29 cellular contexts compared by ENCODE assay signal in genomic region chr12:48856379-48856778, GRCh38.
"Had no signal": no experiment of that assay in that cellular context is flagged by ENCODE, and none has a peak within 500 bp of the region (broad histone marks: within the 10 kb centered on the region; RNA-seq: fewer than 3 reads in every experiment).

No MANE protein-coding gene starts in this region.

- H3K9me3 ChIP-seq: colonic mucosa, esophagus muscularis mucosa, esophagus squamous epithelium, gastrocnemius medialis, gastroesophageal sphincter, heart left ventricle, heart right ventricle had no signal

- H2AFZ ChIP-seq: hepatocyte had no signal

- DNase-seq: colonic mucosa; cortex of kidney; dermis blood vessel endothelial cell; dorsolateral prefrontal cortex; effector CD4-positive, alpha-beta T cell; effector CD8-positive, alpha-beta T cell; effector memory CD4-positive, alpha-beta T cell; effector memory CD8-positive, alpha-beta T cell; endodermal cell; erythroblast; esophagus squamous epithelium; foreskin fibroblast; foreskin keratinocyte; foreskin melanocyte; gastrocnemius medialis; glutamatergic neuron; head of caudate nucleus; heart left ventricle; heart right ventricle had no signal

- H3K9me3 Mint-ChIP-seq: dendritic cell treated with granulocyte-macrophage colony-stimulating factor and Interleukin-4, amounts not matched to agents 40 ng/mL and 50 ng/mL, for 4 days; effector memory CD8-positive, alpha-beta T cell; endodermal cell had no signal

- H3K27me3 ChIP-seq: colonic mucosa, dorsolateral prefrontal cortex, esophagus squamous epithelium, gastrocnemius medialis, gastroesophageal sphincter, heart left ventricle, heart right ventricle, hepatocyte had no signal

- ATAC-seq: effector memory CD8-positive, alpha-beta T cell; esophagus mucosa; foreskin keratinocyte; gastrocnemius medialis; gastroesophageal sphincter; heart left ventricle; heart right ventricle had no signal

- H3K27ac Mint-ChIP-seq: dendritic cell treated with granulocyte-macrophage colony-stimulating factor and Interleukin-4, amounts not matched to agents 40 ng/mL and 50 ng/mL, for 4 days; effector memory CD8-positive, alpha-beta T cell; endodermal cell had no signal

- H3K4me3 ChIP-seq: colonic mucosa, coronary artery, dorsolateral prefrontal cortex, esophagus muscularis mucosa, esophagus squamous epithelium, gastrocnemius medialis, gastroesophageal sphincter, heart left ventricle, heart right ventricle, hepatocyte had no signal

- H3K27ac ChIP-seq: colonic mucosa, coronary artery, epithelial cell of prostate, esophagus muscularis mucosa, esophagus squamous epithelium, foreskin keratinocyte, gastrocnemius medialis, gastroesophageal sphincter, heart left ventricle, heart right ventricle, hepatocyte had no signal

- FAIRE-seq: endometrium, endothelial cell of umbilical vein, frontal cortex had no signal

- H3K4me2 ChIP-seq: hepatocyte had no signal

- H3K27me3 Mint-ChIP-seq: dendritic cell treated with granulocyte-macrophage colony-stimulating factor and Interleukin-4, amounts not matched to agents 40 ng/mL and 50 ng/mL, for 4 days had no signal

- H3K4me3 Mint-ChIP-seq: dendritic cell treated with granulocyte-macrophage colony-stimulating factor and Interleukin-4, amounts not matched to agents 40 ng/mL and 50 ng/mL, for 4 days; effector memory CD8-positive, alpha-beta T cell; endodermal cell had no signal

- H3K4me1 ChIP-seq: colonic mucosa, foreskin keratinocyte had no signal

- H3K36me3 ChIP-seq: colonic mucosa, esophagus squamous epithelium, gastrocnemius medialis had no signal
